In genomic region chr14:69355155-69355954, GRCh38 we compare ENCODE assay signal across 1 cellular context.
TF ChIP-seq lines count a peak whose summit lies in the region.

No MANE protein-coding gene starts in this region.

TF ChIP-seq in SK-N-SH, 30 proteins besides CTCF, POLR2A, EP300 and RAD21 (continued from another document):
- TF ChIP-seq PBX3 (IDR thresholded peaks at IDR 0.05) (no peak), USF2 (IDR thresholded peaks at IDR 0.05; ENCODE audit: borderline replicate concordance, low read depth, low read length) (no peak), IRF3 (IDR thresholded peaks at IDR 0.05; ENCODE audit: low read depth, low read length) (no peak), GABPA (IDR thresholded peaks at IDR 0.05; ENCODE audit: low read depth) (no peak), MXI1 (IDR thresholded peaks at IDR 0.05; ENCODE audit: low read depth, low read length) (no peak), YY1 (IDR thresholded peaks at IDR 0.05; ENCODE audit: low read depth) (no peak), USF1 (IDR thresholded peaks at IDR 0.05; ENCODE audit: borderline replicate concordance, low read depth) (no peak), FOXJ3 (CRISPR knock-in tag; IDR thresholded peaks at IDR 0.05) (no peak), POLR2AphosphoS5 (IDR thresholded peaks at IDR 0.05; ENCODE audit: low read depth, low read length) (no peak)
TF ChIP-seq in SK-N-SH: peak in this region for 0.
